9 cellular contexts compared by ENCODE assay signal in the genomic region with DNA sequence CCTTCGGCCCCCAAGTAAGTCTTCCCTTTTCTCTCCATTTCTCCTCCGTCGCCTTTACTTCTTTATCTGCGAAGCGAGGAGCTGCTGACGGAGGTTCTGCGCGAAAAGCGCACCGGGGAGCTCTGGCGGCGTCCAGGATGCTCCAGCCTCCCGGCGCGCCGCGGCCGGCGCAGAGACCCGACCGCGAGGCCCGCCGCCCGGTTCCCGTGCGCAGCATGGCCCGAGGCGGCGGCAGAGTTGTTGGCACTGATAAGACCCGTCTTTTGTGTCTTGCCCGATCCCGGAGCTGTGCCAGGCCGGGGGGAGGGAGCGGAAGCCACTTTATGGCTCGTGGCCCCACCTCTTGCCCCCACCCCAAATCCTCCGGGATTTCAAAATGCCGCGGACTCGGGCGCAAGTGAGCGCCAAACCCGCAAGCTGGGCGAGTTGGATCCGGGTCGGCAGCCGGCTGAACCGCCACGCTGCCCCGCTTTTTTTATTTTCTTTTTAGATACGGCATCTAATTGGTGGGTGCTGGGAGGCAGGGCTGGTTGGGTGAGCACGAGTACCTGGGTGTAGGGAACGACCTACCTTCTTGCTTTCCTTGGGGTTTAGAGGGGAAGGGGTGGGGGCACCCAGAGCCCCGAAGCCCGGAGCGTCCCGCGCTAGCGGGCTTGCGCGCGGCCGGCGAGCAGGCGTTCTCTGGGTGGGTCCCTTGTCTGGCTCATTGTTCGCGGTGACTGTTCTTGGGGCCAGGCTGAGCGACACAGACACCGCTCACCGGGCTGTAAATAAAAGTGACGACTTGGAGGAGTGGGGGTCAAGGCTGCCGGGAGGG.
DNase-seq lines count a peak whose midpoint lies in the region; ATAC-seq, FAIRE-seq and TF ChIP-seq lines count a peak whose summit lies in the region.
"Had no signal": no experiment of that assay in that cellular context is flagged by ENCODE, and none has a peak within 500 bp of the region (broad histone marks: within the 10 kb centered on the region; RNA-seq: fewer than 3 reads in every experiment).

No MANE protein-coding gene starts in this region.

- H2AFZ ChIP-seq in astrocyte (ENCODE audit: low read depth, low read length) = peak overlapping the region; percentile 83
- peak overlapping the region; percentile 32 for H2AFZ ChIP-seq in keratinocyte (ENCODE audit: control insufficient read depth, low read length)

- H3K9ac ChIP-seq in astrocyte (ENCODE audit: low read length) (peak overlapping the region; percentile 50), keratinocyte (ENCODE audit: control insufficient read depth, extremely low read depth, insufficient read depth, low read length) (no peak overlapping the region)

- ATAC-seq in HG02981 (IDR thresholded peaks at IDR 0.05; ENCODE audit: unreplicated experiment) (no peak), GM21717 (IDR thresholded peaks at IDR 0.05; ENCODE audit: unreplicated experiment) (no peak)

- H3K4me1 ChIP-seq in astrocyte (ENCODE audit: insufficient read depth, low read length) (peaks cover 8% of the 10 kb centered on the region), keratinocyte (ENCODE audit: control insufficient read depth, extremely low read depth, insufficient read depth, low read length) (peaks cover 7% of the 10 kb centered on the region)

- no peaks in the 10 kb centered on the region for H3K4me1 Mint-ChIP-seq in astrocyte (ENCODE audit: low read depth, unreplicated experiment)
- H3K4me1 Mint-ChIP-seq in stimulated activated naive CD8-positive, alpha-beta T cell treated with anti-CD3 and anti-CD28 coated beads, Interleukin-15, Interleukin-2, amounts not matched to agents 100 ng/mL and 50 ng/mL, for 24 hours (ENCODE audit: low read depth) = peaks cover 14% of the 10 kb centered on the region

- no peak overlapping the region for H3K27ac Mint-ChIP-seq in astrocyte (ENCODE audit: unreplicated experiment)
- H3K27ac Mint-ChIP-seq in stimulated activated naive CD8-positive, alpha-beta T cell treated with anti-CD3 and anti-CD28 coated beads, Interleukin-15, Interleukin-2, amounts not matched to agents 100 ng/mL and 50 ng/mL, for 24 hours = no peak overlapping the region
- H3K27ac Mint-ChIP-seq: dendritic cell treated with granulocyte-macrophage colony-stimulating factor and Interleukin-4, amounts not matched to agents 40 ng/mL and 50 ng/mL, for 4 days had no signal

- H3K9me3 Mint-ChIP-seq in astrocyte (ENCODE audit: unreplicated experiment) = peaks cover 1% of the 10 kb centered on the region
- peaks cover 4% of the 10 kb centered on the region for H3K9me3 Mint-ChIP-seq in stimulated activated naive CD8-positive, alpha-beta T cell treated with anti-CD3 and anti-CD28 coated beads, Interleukin-15, Interleukin-2, amounts not matched to agents 100 ng/mL and 50 ng/mL, for 24 hours
- H3K9me3 Mint-ChIP-seq: dendritic cell treated with granulocyte-macrophage colony-stimulating factor and Interleukin-4, amounts not matched to agents 40 ng/mL and 50 ng/mL, for 4 days had no signal

- H3K9me3 ChIP-seq in astrocyte (ENCODE audit: insufficient read depth, low read depth, low read length) (no peaks in the 10 kb centered on the region), keratinocyte (ENCODE audit: control insufficient read depth, low read depth, low read length) (no peaks in the 10 kb centered on the region)

- DNase-seq in COLO668 (lab: John Stamatoyannopoulos, UW; ENCODE audit: unreplicated experiment) (peak; percentile 81), HuH-7 (ENCODE audit: low spot score) (peak; percentile 15), astrocyte (ENCODE audit: low read depth) (peak; percentile 14), keratinocyte (ENCODE audit: low read depth, low spot score) (no peak), epidermal melanocyte (ENCODE audit: insufficient read length, low spot score) (no peak)

- no peaks in the 10 kb centered on the region for H3K9me1 ChIP-seq in keratinocyte (ENCODE audit: control insufficient read depth, extremely low read depth, insufficient read depth, low read length)

- no peaks in the 10 kb centered on the region for H3K36me3 Mint-ChIP-seq in astrocyte (ENCODE audit: low read depth, unreplicated experiment)
- peaks cover 3% of the 10 kb centered on the region for H3K36me3 Mint-ChIP-seq in stimulated activated naive CD8-positive, alpha-beta T cell treated with anti-CD3 and anti-CD28 coated beads, Interleukin-15, Interleukin-2, amounts not matched to agents 100 ng/mL and 50 ng/mL, for 24 hours (ENCODE audit: low read depth)

- dilution Hi-C loops in keratinocyte (cut with MboI; ENCODE audit: extremely low pct_ligation_motif_present, low sequenced_read_pairs) = loop anchor here (25.0 kb wide), 1 partner anchor 1078 kb away; no protein-coding TSS in a partner anchor

- FAIRE-seq in astrocyte (lab: Jason Lieb, UNC) (no peak), keratinocyte (lab: Jason Lieb, UNC) (no peak)

- peak overlapping the region; percentile 84 for H3K4me3 Mint-ChIP-seq in astrocyte (ENCODE audit: unreplicated experiment)
- peak overlapping the region; percentile 46 for H3K4me3 Mint-ChIP-seq in stimulated activated naive CD8-positive, alpha-beta T cell treated with anti-CD3 and anti-CD28 coated beads, Interleukin-15, Interleukin-2, amounts not matched to agents 100 ng/mL and 50 ng/mL, for 24 hours
- H3K4me3 Mint-ChIP-seq: dendritic cell treated with granulocyte-macrophage colony-stimulating factor and Interleukin-4, amounts not matched to agents 40 ng/mL and 50 ng/mL, for 4 days had no signal

- H3K4me3 ChIP-seq in astrocyte (ENCODE audit: insufficient read depth, low read depth, low read length) (peak overlapping the region; percentile 61), keratinocyte (ENCODE audit: control insufficient read depth in 2 of 3, extremely low read depth in 1 of 3, insufficient read depth in 2 of 3, low read depth in 1 of 3, low read length in 3 of 3) (peak overlapping the region; percentile 23 to 66 (median 47))

- TF ChIP-seq CTCF in astrocyte (IDR thresholded peaks at IDR 0.05; ENCODE audit: insufficient read depth, low read depth, low read length) = no peak
- TF ChIP-seq CTCF in keratinocyte (optimal IDR thresholded peaks at IDR 0.05 in 1 of 3, IDR thresholded peaks at IDR 0.05 in 1 of 3, conservative IDR thresholded peaks at IDR 0.05 in 1 of 3; ENCODE audit: extremely low read depth in 1 of 3, insufficient read depth in 2 of 3, low read length in 3 of 3) = no peak

- H3K36me3 ChIP-seq in astrocyte (ENCODE audit: insufficient read depth, low read length) (no peaks in the 10 kb centered on the region), keratinocyte (ENCODE audit: control insufficient read depth in 2 of 2, extremely low read depth in 1 of 2, insufficient read depth in 2 of 2, low read length in 2 of 2) (no peaks in the 10 kb centered on the region)

- no peak overlapping the region for H3K27ac ChIP-seq in astrocyte (ENCODE audit: low read depth, low read length)
- H3K27ac ChIP-seq in keratinocyte (ENCODE audit: control insufficient read depth, insufficient read depth, low read length) = no peak overlapping the region

- peaks cover 39% of the 10 kb centered on the region for H3K27me3 Mint-ChIP-seq in astrocyte (ENCODE audit: low read depth, unreplicated experiment)
- H3K27me3 Mint-ChIP-seq in stimulated activated naive CD8-positive, alpha-beta T cell treated with anti-CD3 and anti-CD28 coated beads, Interleukin-15, Interleukin-2, amounts not matched to agents 100 ng/mL and 50 ng/mL, for 24 hours = peaks cover 52% of the 10 kb centered on the region

- H3K4me2 ChIP-seq in astrocyte (ENCODE audit: low read length) = peak overlapping the region; percentile 96
- peak overlapping the region; percentile 87 for H3K4me2 ChIP-seq in keratinocyte (ENCODE audit: control insufficient read depth, extremely low read depth, insufficient read depth, low read depth, low read length)

- H4K20me1 ChIP-seq in astrocyte (ENCODE audit: insufficient read depth, low read length) (no peaks in the 10 kb centered on the region), keratinocyte (ENCODE audit: control insufficient read depth, extremely low read depth, insufficient read depth, low read length) (no peaks in the 10 kb centered on the region)

- no peaks in the 10 kb centered on the region for H3K79me2 ChIP-seq in astrocyte (ENCODE audit: insufficient read depth, low read length)
- H3K79me2 ChIP-seq in keratinocyte (ENCODE audit: control insufficient read depth, insufficient read depth, low read length) = no peaks in the 10 kb centered on the region

- H3K27me3 ChIP-seq in astrocyte (ENCODE audit: insufficient read depth, low read length) (peaks cover 13% of the 10 kb centered on the region), keratinocyte (ENCODE audit: control insufficient read depth, extremely low read depth, insufficient read depth, low read length) (peaks cover 47% of the 10 kb centered on the region)

Comparison
In these comparisons a context has a peak if more than half of its experiments do, and no peak if none do; other contexts are left out.
1. DNase-seq: peak in COLO668 (single experiment), HuH-7 (single experiment) and astrocyte (single experiment); none in keratinocyte (single experiment) and epidermal melanocyte (single experiment).